In the genomic region with DNA sequence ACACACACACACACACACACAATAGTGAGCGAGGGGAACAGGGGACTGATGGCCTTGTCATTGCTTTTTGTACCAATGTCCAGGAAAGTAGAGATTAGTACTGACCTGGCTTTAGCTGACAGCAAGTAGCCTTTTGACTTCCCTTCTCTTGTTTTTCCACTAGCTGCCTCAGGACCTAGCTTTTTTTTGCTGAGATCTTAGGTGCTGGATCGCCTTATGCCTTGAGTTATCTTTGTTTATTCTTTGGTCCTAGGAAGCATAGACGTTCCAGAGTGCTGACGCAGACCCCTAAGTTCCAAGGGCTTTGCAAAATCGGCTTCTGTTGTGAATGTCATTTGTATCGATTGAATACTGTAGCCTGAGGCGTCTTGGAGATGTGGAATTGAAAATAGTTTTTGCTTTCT, we compare ENCODE assay signal across 1 cellular context.
TF ChIP-seq lines count a peak whose summit lies in the region.

A gene with protein sequence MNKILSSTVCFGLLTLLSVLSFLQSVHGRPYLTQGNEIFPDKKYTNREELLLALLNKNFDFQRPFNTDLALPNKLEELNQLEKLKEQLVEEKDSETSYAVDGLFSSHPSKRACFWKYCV (minus strand): TSS at position 218 of the 404 bp plus-strand sequence. CDS start 48,337 bp downstream, outside the sequence.

TF ChIP-seq in IMR-90, 13 proteins besides CTCF, POLR2A, EP300 and RAD21 (continued from another document):
- no peak for TF ChIP-seq MXI1 (IDR thresholded peaks at IDR 0.05; ENCODE audit: borderline replicate concordance, low read depth, low read length)
